Comparison of ENCODE assay signal across 20 cellular contexts in genomic region chr13:100625447-100625846, GRCh38.
"Had no signal": no experiment of that assay in that cellular context is flagged by ENCODE, and none has a peak within 500 bp of the region (broad histone marks: within the 10 kb centered on the region; RNA-seq: fewer than 3 reads in every experiment).

No MANE protein-coding gene starts in this region.

- H3K4me1 Mint-ChIP-seq: nephron had no signal

- H3K27ac ChIP-seq: cardiac muscle cell, neutrophil, right lobe of liver, testis, transverse colon had no signal

- H3K36me3 ChIP-seq: neutrophil had no signal

- ATAC-seq: activated naive CD4-positive, alpha-beta T cell treated with anti-CD3 and anti-CD28 coated beads, Interleukin-2, amount 50 U/mL, for 72 hours; activated T-cell treated with anti-CD3 and anti-CD28 coated beads, Interleukin-2, amount 50 U/mL, for 72 hours; left ventricle myocardium superior; mucosa of descending colon; right lobe of liver; stimulated activated naive CD8-positive, alpha-beta T cell treated with anti-CD3 and anti-CD28 coated beads, Interleukin-15, Interleukin-2, amounts not matched to agents 100 U/mL and 50 U/mL, for 24 hours had no signal

- H3K4me3 ChIP-seq: cardiac muscle cell, mucosa of descending colon, right lobe of liver, testis, transverse colon had no signal

- H3K27me3 ChIP-seq: cardiac muscle cell, neutrophil, right lobe of liver, testis, transverse colon had no signal

- H3K4me3 Mint-ChIP-seq: activated T-cell treated with anti-CD3 and anti-CD28 coated beads, Interleukin-2, amount 50 U/mL, for 72 hours; brain; nephron had no signal

- H3K27ac Mint-ChIP-seq: activated T-cell treated with anti-CD3 and anti-CD28 coated beads, Interleukin-2, amount 50 U/mL, for 72 hours; brain; nephron had no signal

- DNase-seq: activated CD4-positive, alpha-beta T cell treated with anti-CD3 and anti-CD28 coated beads for 4 hours; activated CD4-positive, alpha-beta T cell treated with anti-CD3 and anti-CD28 coated beads, Interleukin-2, amount 50 U/mL, for 4 hours; activated naive CD4-positive, alpha-beta T cell; activated T-cell treated with anti-CD3 and anti-CD28 coated beads for 4 hours; activated T-cell treated with anti-CD3 and anti-CD28 coated beads, Interleukin-2, amount 50 U/mL, for 72 hours; anterior cingulate cortex; effector CD4-positive, alpha-beta T cell; left ventricle myocardium superior; mucosa of descending colon; right lobe of liver; stimulated activated CD4-positive, alpha-beta T cell treated with anti-CD3 and anti-CD28 coated beads, Interleukin-12 subunit alpha, Interleukin-12 subunit beta, amount 100 ng/mL, for 4 hours; stimulated activated CD4-positive, alpha-beta T cell treated with anti-CD3 and anti-CD28 coated beads, Interleukin-4, amount 100 ng/mL, for 1 hour; stimulated activated naive CD8-positive, alpha-beta T cell treated with anti-CD3 and anti-CD28 coated beads, Interleukin-15, Interleukin-2, amounts not matched to agents 100 U/mL and 50 U/mL, for 24 hours; testis; transverse colon had no signal

- H3K27me3 Mint-ChIP-seq: brain had no signal

- H3K9me3 ChIP-seq: mucosa of descending colon, neutrophil, right lobe of liver, testis, transverse colon had no signal

- H3K4me1 ChIP-seq: right lobe of liver, testis, transverse colon had no signal
